Comparison of ENCODE assay signal across 1 cellular context in genomic region chr3:23805881-23806321, GRCh38.
A peak's percentile ranks its signal among the peaks of the same experiment; 100 is the strongest.
TF ChIP-seq lines count a peak whose summit lies in the region.

Gene UBE2E1 (plus strand): TSS chr3:23805955. CDS start chr3:23807270, 1,315 bp downstream.

TF ChIP-seq in GM12878, 131 proteins besides CTCF, POLR2A, EP300 and RAD21 (continued from another document and continues in another):
- TF ChIP-seq PRDM15 (CRISPR knock-in tag; IDR thresholded peaks at IDR 0.05) (no peak), RAD51 (IDR thresholded peaks at IDR 0.05) (no peak), RUNX3 (IDR thresholded peaks at IDR 0.05; ENCODE audit: low read length) (peak; percentile 70), FOXM1 (IDR thresholded peaks at IDR 0.05; ENCODE audit: low read depth, low read length) (no peak), BCL11A (IDR thresholded peaks at IDR 0.05; ENCODE audit: low read depth, low read length) (no peak), MLLT1 (IDR thresholded peaks at IDR 0.05) (no peak), LARP7 (IDR thresholded peaks at IDR 0.05) (no peak), MEF2B (IDR thresholded peaks at IDR 0.05; ENCODE audit: partially characterized antibody, poor library complexity, severe bottlenecking) (no peak), ZNF384 (IDR thresholded peaks at IDR 0.05; ENCODE audit: borderline replicate concordance, low read depth, low read length) (no peak), TARDBP (IDR thresholded peaks at IDR 0.05; ENCODE audit: borderline replicate concordance) (no peak), YBX1 (IDR thresholded peaks at IDR 0.05) (no peak), SMC3 (IDR thresholded peaks at IDR 0.05; ENCODE audit: borderline replicate concordance, low read length) (no peak; the same call in 1 of the 2 replicates), YY1 (IDR thresholded peaks at IDR 0.05; ENCODE audit: low read depth, low read length) (peak; percentile 90), ATF7 (IDR thresholded peaks at IDR 0.05; ENCODE audit: low read depth) (no peak), TCF12 (IDR thresholded peaks at IDR 0.05; ENCODE audit: low read depth, low read length) (0 out of 2 replicates have a peak, but pooled peaks have one; percentile 43), GATAD2B (conservative IDR thresholded peaks at IDR 0.05; ENCODE audit: low read depth) (peak; percentile 27; the same call in 1 of the 2 replicates), CREB1 (IDR thresholded peaks at IDR 0.05; ENCODE audit: low read depth) (peak; percentile 32; the same call in 1 of the 2 replicates), NR2C1 (IDR thresholded peaks at IDR 0.05) (no peak), WRNIP1 (IDR thresholded peaks at IDR 0.05; ENCODE audit: borderline replicate concordance, low read depth, low read length) (no peak), ATF2 (IDR thresholded peaks at IDR 0.05; ENCODE audit: low read length) (no peak), HDAC2 (IDR thresholded peaks at IDR 0.05) (no peak), ESRRA (IDR thresholded peaks at IDR 0.05; ENCODE audit: low read length) (no peak), SPI1 (IDR thresholded peaks at IDR 0.05; ENCODE audit: borderline replicate concordance, insufficient read depth, low read depth, low read length) (peak; percentile 84), SIN3A (IDR thresholded peaks at IDR 0.05; ENCODE audit: low read depth, low read length) (0 out of 2 replicates have a peak, but pooled peaks have one; percentile 33), BHLHE40 (IDR thresholded peaks at IDR 0.05; ENCODE audit: borderline replicate concordance in 1 of 2, low read depth in 2 of 2, low read length in 1 of 2) (peak; percentile 81 to 87; a peak in 3 of 4 replicates), KLF5 (IDR thresholded peaks at IDR 0.05; ENCODE audit: partially characterized antibody) (no peak), ZNF622 (IDR thresholded peaks at IDR 0.05) (no peak), CHD4 (IDR thresholded peaks at IDR 0.05) (no peak), HCFC1 (IDR thresholded peaks at IDR 0.05; ENCODE audit: low read length) (no peak), RELA (IDR thresholded peaks at IDR 0.05; ENCODE audit: borderline replicate concordance, partially characterized antibody) (no peak), ETV6 (conservative IDR thresholded peaks at IDR 0.05 in 1 of 2, IDR thresholded peaks at IDR 0.05 in 1 of 2; ENCODE audit: borderline replicate concordance in 1 of 2, low read depth in 1 of 2) (peak in 1 of 2 experiments; percentile 20; a peak in 1 of 4 replicates), IRF3 (IDR thresholded peaks at IDR 0.05) (no peak), FOXK2 (IDR thresholded peaks at IDR 0.05) (no peak), PAX5 (IDR thresholded peaks at IDR 0.05; ENCODE audit: borderline replicate concordance, low read depth, low read length) (peak; percentile 57; the same call in 1 of the 2 replicates), ZNF207 (IDR thresholded peaks at IDR 0.05; ENCODE audit: borderline replicate concordance) (no peak), IKZF1 (conservative IDR thresholded peaks at IDR 0.05) (peak; percentile 62), STAT1 (conservative IDR thresholded peaks at IDR 0.05) (no peak), MXI1 (IDR thresholded peaks at IDR 0.05; ENCODE audit: low read depth, low read length) (peak; percentile 81; the same call in 1 of the 2 replicates), CHD2 (IDR thresholded peaks at IDR 0.05; ENCODE audit: borderline replicate concordance, low read depth, low read length) (peak; percentile 70), RB1 (IDR thresholded peaks at IDR 0.05; ENCODE audit: borderline replicate concordance) (no peak; the same call in 1 of the 2 replicates), HDAC6 (IDR thresholded peaks at IDR 0.05; ENCODE audit: unreplicated experiment) (no peak), IKZF2 (IDR thresholded peaks at IDR 0.05) (no peak; a peak in 1 of 4 replicates), GABPA (IDR thresholded peaks at IDR 0.05; ENCODE audit: low read depth) (no peak), MTA2 (IDR thresholded peaks at IDR 0.05; ENCODE audit: low read depth) (peak; percentile 30; the same call in 1 of the 2 replicates), PAX8 (IDR thresholded peaks at IDR 0.05) (no peak), MYC (IDR thresholded peaks at IDR 0.05; ENCODE audit: insufficient read depth, insufficient read length, insufficient replicate concordance, low read length, severe bottlenecking) (no peak), SMAD1 (IDR thresholded peaks at IDR 0.05; ENCODE audit: low read depth, partially characterized antibody) (no peak), BRCA1 (IDR thresholded peaks at IDR 0.05; ENCODE audit: low read depth, low read length) (no peak), SMARCA5 (IDR thresholded peaks at IDR 0.05) (no peak), MYB (IDR thresholded peaks at IDR 0.05; ENCODE audit: borderline replicate concordance, low read depth, low read length) (peak; percentile 20; the same call in 1 of the 2 replicates), NBN (IDR thresholded peaks at IDR 0.05) (no peak), ZSCAN29 (IDR thresholded peaks at IDR 0.05) (0 out of 2 replicates have a peak, but pooled peaks have one; percentile 14)
- TF ChIP-seq, protein P1, sequence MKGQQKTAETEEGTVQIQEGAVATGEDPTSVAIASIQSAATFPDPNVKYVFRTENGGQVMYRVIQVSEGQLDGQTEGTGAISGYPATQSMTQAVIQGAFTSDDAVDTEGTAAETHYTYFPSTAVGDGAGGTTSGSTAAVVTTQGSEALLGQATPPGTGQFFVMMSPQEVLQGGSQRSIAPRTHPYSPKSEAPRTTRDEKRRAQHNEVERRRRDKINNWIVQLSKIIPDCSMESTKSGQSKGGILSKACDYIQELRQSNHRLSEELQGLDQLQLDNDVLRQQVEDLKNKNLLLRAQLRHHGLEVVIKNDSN (IDR thresholded peaks at IDR 0.05; ENCODE audit: borderline replicate concordance, extremely low read length, insufficient read depth, low read depth, low read length): no peak
- TF ChIP-seq, protein P2, sequence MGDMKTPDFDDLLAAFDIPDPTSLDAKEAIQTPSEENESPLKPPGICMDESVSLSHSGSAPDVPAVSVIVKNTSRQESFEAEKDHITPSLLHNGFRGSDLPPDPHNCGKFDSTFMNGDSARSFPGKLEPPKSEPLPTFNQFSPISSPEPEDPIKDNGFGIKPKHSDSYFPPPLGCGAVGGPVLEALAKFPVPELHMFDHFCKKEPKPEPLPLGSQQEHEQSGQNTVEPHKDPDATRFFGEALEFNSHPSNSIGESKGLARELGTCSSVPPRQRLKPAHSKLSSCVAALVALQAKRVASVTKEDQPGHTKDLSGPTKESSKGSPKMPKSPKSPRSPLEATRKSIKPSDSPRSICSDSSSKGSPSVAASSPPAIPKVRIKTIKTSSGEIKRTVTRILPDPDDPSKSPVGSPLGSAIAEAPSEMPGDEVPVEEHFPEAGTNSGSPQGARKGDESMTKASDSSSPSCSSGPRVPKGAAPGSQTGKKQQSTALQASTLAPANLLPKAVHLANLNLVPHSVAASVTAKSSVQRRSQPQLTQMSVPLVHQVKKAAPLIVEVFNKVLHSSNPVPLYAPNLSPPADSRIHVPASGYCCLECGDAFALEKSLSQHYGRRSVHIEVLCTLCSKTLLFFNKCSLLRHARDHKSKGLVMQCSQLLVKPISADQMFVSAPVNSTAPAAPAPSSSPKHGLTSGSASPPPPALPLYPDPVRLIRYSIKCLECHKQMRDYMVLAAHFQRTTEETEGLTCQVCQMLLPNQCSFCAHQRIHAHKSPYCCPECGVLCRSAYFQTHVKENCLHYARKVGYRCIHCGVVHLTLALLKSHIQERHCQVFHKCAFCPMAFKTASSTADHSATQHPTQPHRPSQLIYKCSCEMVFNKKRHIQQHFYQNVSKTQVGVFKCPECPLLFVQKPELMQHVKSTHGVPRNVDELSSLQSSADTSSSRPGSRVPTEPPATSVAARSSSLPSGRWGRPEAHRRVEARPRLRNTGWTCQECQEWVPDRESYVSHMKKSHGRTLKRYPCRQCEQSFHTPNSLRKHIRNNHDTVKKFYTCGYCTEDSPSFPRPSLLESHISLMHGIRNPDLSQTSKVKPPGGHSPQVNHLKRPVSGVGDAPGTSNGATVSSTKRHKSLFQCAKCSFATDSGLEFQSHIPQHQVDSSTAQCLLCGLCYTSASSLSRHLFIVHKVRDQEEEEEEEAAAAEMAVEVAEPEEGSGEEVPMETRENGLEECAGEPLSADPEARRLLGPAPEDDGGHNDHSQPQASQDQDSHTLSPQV (IDR thresholded peaks at IDR 0.05): no peak
- TF ChIP-seq, protein P3, sequence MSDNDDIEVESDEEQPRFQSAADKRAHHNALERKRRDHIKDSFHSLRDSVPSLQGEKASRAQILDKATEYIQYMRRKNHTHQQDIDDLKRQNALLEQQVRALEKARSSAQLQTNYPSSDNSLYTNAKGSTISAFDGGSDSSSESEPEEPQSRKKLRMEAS (IDR thresholded peaks at IDR 0.05; ENCODE audit: low read depth, low read length): peak; percentile 72; the same call in 1 of the 2 replicates
- TF ChIP-seq, protein P4, sequence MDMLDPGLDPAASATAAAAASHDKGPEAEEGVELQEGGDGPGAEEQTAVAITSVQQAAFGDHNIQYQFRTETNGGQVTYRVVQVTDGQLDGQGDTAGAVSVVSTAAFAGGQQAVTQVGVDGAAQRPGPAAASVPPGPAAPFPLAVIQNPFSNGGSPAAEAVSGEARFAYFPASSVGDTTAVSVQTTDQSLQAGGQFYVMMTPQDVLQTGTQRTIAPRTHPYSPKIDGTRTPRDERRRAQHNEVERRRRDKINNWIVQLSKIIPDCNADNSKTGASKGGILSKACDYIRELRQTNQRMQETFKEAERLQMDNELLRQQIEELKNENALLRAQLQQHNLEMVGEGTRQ (IDR thresholded peaks at IDR 0.05; ENCODE audit: borderline replicate concordance, low read depth, low read length): no peak
- TF ChIP-seq, protein P5, sequence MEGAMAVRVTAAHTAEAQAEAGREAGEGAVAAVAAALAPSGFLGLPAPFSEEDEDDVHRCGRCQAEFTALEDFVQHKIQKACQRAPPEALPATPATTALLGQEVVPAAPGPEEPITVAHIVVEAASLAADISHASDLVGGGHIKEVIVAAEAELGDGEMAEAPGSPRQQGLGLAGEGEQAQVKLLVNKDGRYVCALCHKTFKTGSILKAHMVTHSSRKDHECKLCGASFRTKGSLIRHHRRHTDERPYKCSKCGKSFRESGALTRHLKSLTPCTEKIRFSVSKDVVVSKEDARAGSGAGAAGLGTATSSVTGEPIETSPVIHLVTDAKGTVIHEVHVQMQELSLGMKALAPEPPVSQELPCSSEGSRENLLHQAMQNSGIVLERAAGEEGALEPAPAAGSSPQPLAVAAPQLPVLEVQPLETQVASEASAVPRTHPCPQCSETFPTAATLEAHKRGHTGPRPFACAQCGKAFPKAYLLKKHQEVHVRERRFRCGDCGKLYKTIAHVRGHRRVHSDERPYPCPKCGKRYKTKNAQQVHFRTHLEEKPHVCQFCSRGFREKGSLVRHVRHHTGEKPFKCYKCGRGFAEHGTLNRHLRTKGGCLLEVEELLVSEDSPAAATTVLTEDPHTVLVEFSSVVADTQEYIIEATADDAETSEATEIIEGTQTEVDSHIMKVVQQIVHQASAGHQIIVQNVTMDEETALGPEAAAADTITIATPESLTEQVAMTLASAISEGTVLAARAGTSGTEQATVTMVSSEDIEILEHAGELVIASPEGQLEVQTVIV (IDR thresholded peaks at IDR 0.05; ENCODE audit: borderline replicate concordance, partially characterized antibody): no peak
